8 cellular contexts compared by ENCODE assay signal in the genomic region with DNA sequence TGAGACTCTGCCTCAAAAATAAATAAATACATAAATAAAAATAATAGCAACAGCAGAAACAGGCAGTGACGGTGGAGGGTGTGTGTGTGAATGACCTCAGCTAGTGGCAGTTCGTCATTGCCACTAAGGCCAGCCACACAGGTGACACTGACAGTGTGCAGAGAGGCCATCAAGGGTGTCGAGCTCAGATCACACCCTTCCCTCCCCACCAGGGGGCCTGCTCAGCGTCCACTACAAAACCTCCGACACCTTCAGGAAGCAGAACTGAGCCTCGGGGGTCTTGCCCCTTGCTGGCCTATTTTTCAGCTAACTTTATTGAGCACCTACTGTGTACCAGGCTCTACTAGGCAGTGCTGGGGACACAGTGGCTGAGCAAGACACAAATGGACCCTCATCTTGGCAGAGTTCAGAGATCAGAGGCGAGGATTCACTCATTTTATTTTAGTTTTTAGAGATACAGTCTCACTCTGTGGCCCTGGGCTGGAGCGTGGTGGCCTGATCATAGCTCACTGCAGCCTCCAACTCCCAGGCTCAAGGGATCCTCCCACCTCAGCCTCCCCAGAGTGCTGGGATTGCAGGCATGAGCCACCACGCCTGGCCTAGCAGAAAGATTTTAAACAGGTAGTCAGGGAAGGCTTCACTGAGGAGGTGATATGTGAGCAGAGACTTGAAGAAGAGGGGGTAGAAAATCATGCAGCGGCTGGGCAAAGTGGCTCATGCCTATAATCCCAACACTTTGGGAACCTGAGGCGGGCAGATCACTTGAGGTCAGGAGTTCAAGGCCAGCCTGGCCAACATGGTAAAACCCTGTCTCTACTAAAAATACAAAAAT. TPM values are rescaled to one million over a fixed set of nuclear protein-coding genes. Genes with fewer than 3 reads are reported as not detected.
DNase-seq lines count a peak whose midpoint lies in the region; ATAC-seq, FAIRE-seq and TF ChIP-seq lines count a peak whose summit lies in the region.

No MANE protein-coding gene starts in this region.

- TF ChIP-seq CTCF in DOHH2 (IDR thresholded peaks at IDR 0.05; ENCODE audit: low read depth, low read length, poor library complexity, severe bottlenecking) (peak; percentile 66), KMS-11 (conservative IDR thresholded peaks at IDR 0.05; ENCODE audit: low read depth, low read length) (peak; percentile 35; the same call in 1 of the 2 replicates), GM12878 (IDR thresholded peaks at IDR 0.05 in 2 of 3, conservative IDR thresholded peaks at IDR 0.05 in 1 of 3; ENCODE audit: control insufficient read depth in 2 of 3, extremely low read depth in 1 of 3, insufficient read depth in 1 of 3, low read depth in 3 of 3, low read length in 3 of 3) (peak; percentile 38 to 73 (median 60)), mucosa of descending colon (IDR thresholded peaks at IDR 0.05) (no peak), prostate gland (IDR thresholded peaks at IDR 0.05) (peak in 2 of 4 experiments; percentile 5 to 9)

- H3K79me2 ChIP-seq in DOHH2 (ENCODE audit: control insufficient read depth, low read length), result no peaks in the 10 kb centered on the region
- no peaks in the 10 kb centered on the region for H3K79me2 ChIP-seq in KMS-11 (ENCODE audit: insufficient read depth, low read depth)
- H3K79me2 ChIP-seq in GM12878 (ENCODE audit: control insufficient read depth, insufficient read depth, low read length), result no peaks in the 10 kb centered on the region

- TF ChIP-seq POLR2A in GM12878 (IDR thresholded peaks at IDR 0.05; ENCODE audit: low read depth, low read length) (no peak), prostate gland (IDR thresholded peaks at IDR 0.05) (no peak)

- TF ChIP-seq EP300 in GM12878 (IDR thresholded peaks at IDR 0.05; ENCODE audit: borderline replicate concordance in 1 of 2, control insufficient read depth in 1 of 2, low read depth in 2 of 2, low read length in 2 of 2), result no peak

- H3K9me3 ChIP-seq in DOHH2 (ENCODE audit: control insufficient read depth, insufficient read depth, low read length) (no peaks in the 10 kb centered on the region), GM12878 (replicated peaks; ENCODE audit: control insufficient read depth, insufficient read depth, low read length) (no peaks in the 10 kb centered on the region), mucosa of descending colon (no peaks in the 10 kb centered on the region), prostate gland (no peaks in the 10 kb centered on the region)

- peaks cover 35% of the 10 kb centered on the region for H3K27me3 ChIP-seq in DOHH2 (ENCODE audit: control insufficient read depth, low read length)
- peaks cover 79% of the 10 kb centered on the region for H3K27me3 ChIP-seq in KMS-11 (ENCODE audit: insufficient read depth, low read depth)
- H3K27me3 ChIP-seq in GM12878 (replicated peaks in 1 of 2; ENCODE audit: control insufficient read depth in 2 of 2, insufficient read depth in 2 of 2, low read length in 1 of 2), result peaks cover 2 to 4% of the 10 kb centered on the region in 2 experiments; a peak in 3 of 4 replicates
- H3K27me3 ChIP-seq in prostate gland (replicated peaks; ENCODE audit: insufficient read depth), result peaks cover 1% of the 10 kb centered on the region

- WGBS in GM12878 (ENCODE audit: insufficient coverage, insufficient replicate concordance, low lambda C conversion rate, missing lambda C conversion rate), result 19% methylated on average over 11 of the region's 11 CpGs
- WGBS in prostate gland, result 71% methylated on average over 11 of the region's 11 CpGs

- no peaks in the 10 kb centered on the region for H4K20me1 ChIP-seq in DOHH2 (ENCODE audit: control insufficient read depth, insufficient read depth, low read depth, low read length)
- H4K20me1 ChIP-seq in KMS-11 (ENCODE audit: insufficient read depth), result no peaks in the 10 kb centered on the region
- H4K20me1 ChIP-seq in GM12878 (ENCODE audit: control insufficient read depth, insufficient read depth), result no peaks in the 10 kb centered on the region

- ATAC-seq in GM12878 (peak; percentile 93), mucosa of descending colon (peak; percentile 50), HG03039 (IDR thresholded peaks at IDR 0.05; ENCODE audit: unreplicated experiment) (no peak), HG02938 (IDR thresholded peaks at IDR 0.05; ENCODE audit: unreplicated experiment) (no peak)

- FAIRE-seq in GM12878 (lab: Jason Lieb, UNC), result peak; percentile 65

- H2AFZ ChIP-seq in KMS-11 (ENCODE audit: low read depth) (no peak overlapping the region), GM12878 (ENCODE audit: control insufficient read depth, low read depth, low read length) (no peak overlapping the region)

- DNase-seq in GM12878 (ENCODE audit: low read depth, low spot score), result no peak
- DNase-seq in mucosa of descending colon, result peak in 1 of 3 donors; percentile 21
- DNase-seq in hippocampal formation (lab: John Stamatoyannopoulos, UW), result no peak
- no peak for DNase-seq in prostate gland (ENCODE audit: low spot score)

- H3K36me3 ChIP-seq in DOHH2 (ENCODE audit: control insufficient read depth, low read length), result no peaks in the 10 kb centered on the region
- H3K36me3 ChIP-seq in KMS-11 (ENCODE audit: insufficient read depth), result no peaks in the 10 kb centered on the region
- H3K36me3 ChIP-seq in GM12878 (ENCODE audit: control insufficient read depth in 2 of 2, insufficient read depth in 2 of 2, low read length in 1 of 2), result no peaks in the 10 kb centered on the region
- H3K36me3 ChIP-seq in mucosa of descending colon (ENCODE audit: low read depth), result no peaks in the 10 kb centered on the region
- H3K36me3 ChIP-seq in prostate gland, result no peaks in the 10 kb centered on the region

- in situ Hi-C loops in GM12878 (cut with MboI), result no loop called here

- CTCF ChIA-PET in GM12878 (lab: Yijun Ruan, JAX), result interaction anchor here (1.4 to 2.1 kb wide), 5 partner anchors 13 to 201 kb away, joined by 5 to 18 read pairs (median 9); partner anchors contain the start of gene FEM1A

- RAD21 ChIA-PET in GM12878 (lab: Charles Lee; ENCODE audit: unreplicated experiment), result interaction anchor here (0.7 to 1.8 kb wide), 3 partner anchors 36 to 46 kb away, joined by 3 to 9 read pairs (median 3); no protein-coding TSS in a partner anchor

- H3K9ac ChIP-seq in KMS-11 (no peak overlapping the region), GM12878 (ENCODE audit: control insufficient read depth, insufficient read depth, low read length) (no peak overlapping the region)

- H3K4me3 ChIP-seq in DOHH2 (ENCODE audit: low read length) (no peak overlapping the region), KMS-11 (IDR thresholded peaks at IDR 0.05; ENCODE audit: insufficient read depth, low read depth, low read length) (no peak overlapping the region), GM12878 (no peak overlapping the region), mucosa of descending colon (no peak overlapping the region), prostate gland (no peak overlapping the region)

- BruUV-seq in GM12878 (replicated peaks; lab: Mats Ljungman, UMichigan), result no TSS peak

- no peak overlapping the region for H3K4me2 ChIP-seq in DOHH2 (ENCODE audit: low read length)
- no peak overlapping the region for H3K4me2 ChIP-seq in KMS-11
- H3K4me2 ChIP-seq in GM12878 (ENCODE audit: control insufficient read depth, insufficient read depth), result no peak overlapping the region

- TF ChIP-seq RAD21 in GM12878 (IDR thresholded peaks at IDR 0.05; ENCODE audit: insufficient read depth, low read depth, low read length), result 0 out of 2 replicates have a peak, but pooled peaks have one; percentile 26

- H3F3A ChIP-seq in DOHH2 (ENCODE audit: control insufficient read depth, insufficient read depth), result 0 out of 2 replicates have a peak, but pooled peaks cover 3% of the 10 kb centered on the region

- intact Hi-C loops in GM12878 (cut with micrococcal nuclease; ENCODE audit: unreplicated experiment) (loop anchor here (1.0 kb wide), 1 partner anchor 47 kb away; no protein-coding TSS in a partner anchor), mucosa of descending colon (cut with DNase I, micrococcal nuclease) (no loop called here), prostate gland (cut with DNase I) (no loop called here)

- SMC1A ChIA-PET in GM12878 (lab: Charles Lee; ENCODE audit: uncharacterized antibody, unreplicated experiment), result interaction anchor here (0.9 to 1.5 kb wide), 5 partner anchors 11 to 49 kb away, joined by 3 to 6 read pairs (median 3); no protein-coding TSS in a partner anchor

- H3K27ac ChIP-seq in DOHH2 (ENCODE audit: low read depth, low read length) (no peak overlapping the region), KMS-11 (no peak overlapping the region), GM12878 (ENCODE audit: control insufficient read depth, insufficient read depth) (no peak overlapping the region), prostate gland (no peak overlapping the region)

- H3K4me1 ChIP-seq in DOHH2 (ENCODE audit: control insufficient read depth, low read length), result no peaks in the 10 kb centered on the region
- H3K4me1 ChIP-seq in KMS-11 (ENCODE audit: low read depth, poor library complexity, severe bottlenecking), result no peaks in the 10 kb centered on the region
- no peaks in the 10 kb centered on the region for H3K4me1 ChIP-seq in GM12878 (ENCODE audit: control insufficient read depth, insufficient read depth, low read length)
- peaks cover 1% of the 10 kb centered on the region for H3K4me1 ChIP-seq in mucosa of descending colon (ENCODE audit: low read depth)
- no peaks in the 10 kb centered on the region for H3K4me1 ChIP-seq in prostate gland (replicated peaks)

- POLR2A ChIA-PET in GM12878 (lab: Charles Lee), result interaction anchor here (0.5 kb wide), 1 partner anchor 1901 kb away, joined by 3 read pairs; no protein-coding TSS in a partner anchor

- H3K9me2 ChIP-seq in DOHH2 (replicated peaks; ENCODE audit: control insufficient read depth, low read length), result no peaks in the 10 kb centered on the region

RNA-seq across cellular contexts. Expression of gene SEMA6B, which starts 30.3 kb away (rescaled TPM):
- total RNA-seq in GM12878 (2013; cell fraction: nucleolus; rRNA removed), result not detected in 2 replicates
- total RNA-seq in GM12878 (2014; rRNA removed), result not detected in 2 replicates
- not detected in 2 replicates for total RNA-seq in GM12878 (2014; rRNA removed; fragmentation: Illumina TruSeq; extraction: Trizol)
- total RNA-seq in GM12878 (2021), result 0.08 and 0.13 TPM in 2 replicates
- polyA plus RNA-seq in GM12878 (2011; ENCODE audit: low read depth), result not detected
- polyA plus RNA-seq in GM12878 (2011; rRNA removed), result not detected in 2 replicates
- polyA plus RNA-seq in GM12878 (2011; cell fraction: cytosol; rRNA removed), result 0.03 and 0.10 TPM in 2 replicates
- 0.04 and 0.12 TPM in 2 replicates for polyA plus RNA-seq in GM12878 (2011; cell fraction: nucleus; rRNA removed)
- 0.06 TPM in 1 of 2 replicates, not detected in the other for polyA plus RNA-seq in GM12878 (2012)
- not detected in 2 replicates for polyA plus RNA-seq in GM12878 (2014; fragmentation: Illumina TruSeq; extraction: Trizol)
- polyA plus RNA-seq in GM12878 (2014; fragmentation: Nextera tagmentation; extraction: Ambion mirVana), result not detected
- not detected in 2 replicates for polyA plus RNA-seq in GM12878 (2014; rRNA removed)
- not detected for polyA plus RNA-seq in GM12878 (2016; fragmentation: Nextera tagmentation; extraction: Ambion mirVana)
- not detected in 2 replicates for polyA minus RNA-seq in GM12878 (2011; rRNA and poly(A)+ RNA removed)
- not detected in 2 replicates for polyA minus RNA-seq in GM12878 (2011; cell fraction: cytosol; rRNA and poly(A)+ RNA removed)
- not detected in 2 replicates for polyA minus RNA-seq in GM12878 (2011; cell fraction: nucleus; rRNA and poly(A)+ RNA removed)
- 1 to 10 TPM; 2.5 to 8.4 (median 5.9) TPM for total RNA-seq in mucosa of descending colon
- 1 to 10 TPM; 4.3 to 7.8 TPM for total RNA-seq in prostate gland

RNA-seq across cellular contexts. Expression of gene TNFAIP8L1, which starts 49.5 kb away (rescaled TPM):
- total RNA-seq in GM12878 (2013; cell fraction: nucleolus; rRNA removed), result 17.9 and 19.3 TPM in 2 replicates
- 5.0 TPM in 2 replicates for total RNA-seq in GM12878 (2014; rRNA removed)
- 8.3 and 8.7 TPM in 2 replicates for total RNA-seq in GM12878 (2014; rRNA removed; fragmentation: Illumina TruSeq; extraction: Trizol)
- total RNA-seq in GM12878 (2021), result 12.7 and 14.3 TPM in 2 replicates
- polyA plus RNA-seq in GM12878 (2011; ENCODE audit: low read depth), result 4.5 TPM
- 7.6 and 9.0 TPM in 2 replicates for polyA plus RNA-seq in GM12878 (2011; rRNA removed)
- polyA plus RNA-seq in GM12878 (2011; cell fraction: cytosol; rRNA removed), result 14.0 and 14.6 TPM in 2 replicates
- polyA plus RNA-seq in GM12878 (2011; cell fraction: nucleus; rRNA removed), result 4.2 and 6.9 TPM in 2 replicates
- polyA plus RNA-seq in GM12878 (2012), result 7.7 and 9.0 TPM in 2 replicates
- 4.6 and 8.6 TPM in 2 replicates for polyA plus RNA-seq in GM12878 (2014; fragmentation: Illumina TruSeq; extraction: Trizol)
- polyA plus RNA-seq in GM12878 (2014; fragmentation: Nextera tagmentation; extraction: Ambion mirVana), result 1 to 10 TPM in 1 of 2 experiments, under 1 TPM in 1; 0.93 to 2.4 TPM
- polyA plus RNA-seq in GM12878 (2014; rRNA removed), result 12.4 and 13.1 TPM in 2 replicates
- 1 to 10 TPM; 8.3 to 9.2 TPM for polyA plus RNA-seq in GM12878 (2016; fragmentation: Nextera tagmentation; extraction: Ambion mirVana)
- polyA minus RNA-seq in GM12878 (2011; rRNA and poly(A)+ RNA removed), result 6.7 and 13.4 TPM in 2 replicates
- polyA minus RNA-seq in GM12878 (2011; cell fraction: cytosol; rRNA and poly(A)+ RNA removed), result 5.9 and 6.3 TPM in 2 replicates
- 4.1 and 6.6 TPM in 2 replicates for polyA minus RNA-seq in GM12878 (2011; cell fraction: nucleus; rRNA and poly(A)+ RNA removed)
- total RNA-seq in mucosa of descending colon, result 10 to 100 TPM in 2 of 3 donors, 1 to 10 TPM in 1; 5.1 to 47.6 (median 10.7) TPM
- 1 to 10 TPM; 4.0 to 6.2 TPM for total RNA-seq in prostate gland

RNA-seq across cellular contexts. Expression of gene LRG1, which starts 50.0 kb away (rescaled TPM):
- total RNA-seq in GM12878 (2013; cell fraction: nucleolus; rRNA removed), result 0.69 and 1.4 TPM in 2 replicates
- total RNA-seq in GM12878 (2014; rRNA removed) (0.44 and 0.62 TPM in 2 replicates), GM12878 (2014; rRNA removed; fragmentation: Illumina TruSeq; extraction: Trizol) (0.51 and 0.63 TPM in 2 replicates), GM12878 (2021) (1.1 and 1.2 TPM in 2 replicates), mucosa of descending colon (10 to 100 TPM in 2 of 3 donors, 1 to 10 TPM in 1; 7.9 to 25.0 (median 22.8) TPM), prostate gland (1 to 10 TPM; 2.5 to 3.6 TPM)
- polyA plus RNA-seq in GM12878 (2011; ENCODE audit: low read depth), result 0.31 TPM
- polyA plus RNA-seq in GM12878 (2011; rRNA removed) (2.5 and 4.7 TPM in 2 replicates), GM12878 (2014; fragmentation: Illumina TruSeq; extraction: Trizol) (0.13 and 0.53 TPM in 2 replicates), GM12878 (2014; fragmentation: Nextera tagmentation; extraction: Ambion mirVana) (under 1 TPM; 0.29 to 0.31 TPM), GM12878 (2014; rRNA removed) (1.0 and 1.6 TPM in 2 replicates), GM12878 (2016; fragmentation: Nextera tagmentation; extraction: Ambion mirVana) (under 1 TPM; 0.43 TPM)
- polyA plus RNA-seq in GM12878 (2011; cell fraction: cytosol; rRNA removed), result 6.4 and 7.8 TPM in 2 replicates
- 1.4 and 1.6 TPM in 2 replicates for polyA plus RNA-seq in GM12878 (2011; cell fraction: nucleus; rRNA removed)
- 0.89 and 0.93 TPM in 2 replicates for polyA plus RNA-seq in GM12878 (2012)
- polyA minus RNA-seq in GM12878 (2011; rRNA and poly(A)+ RNA removed), result 1.8 and 4.3 TPM in 2 replicates
- polyA minus RNA-seq in GM12878 (2011; cell fraction: cytosol; rRNA and poly(A)+ RNA removed), result 1.5 and 1.7 TPM in 2 replicates
- polyA minus RNA-seq in GM12878 (2011; cell fraction: nucleus; rRNA and poly(A)+ RNA removed), result 0.85 and 1.1 TPM in 2 replicates

RNA-seq across cellular contexts. Expression of gene PLIN5, which starts 54.8 kb away (rescaled TPM):
- total RNA-seq in GM12878 (2013; cell fraction: nucleolus; rRNA removed), result 0.39 and 0.79 TPM in 2 replicates
- not detected in 2 replicates for total RNA-seq in GM12878 (2014; rRNA removed)
- total RNA-seq in GM12878 (2014; rRNA removed; fragmentation: Illumina TruSeq; extraction: Trizol), result not detected in 2 replicates
- 0.11 and 0.15 TPM in 2 replicates for total RNA-seq in GM12878 (2021)
- not detected for polyA plus RNA-seq in GM12878 (2011; ENCODE audit: low read depth)
- 0.20 and 0.33 TPM in 2 replicates for polyA plus RNA-seq in GM12878 (2011; rRNA removed)
- 0.21 and 0.28 TPM in 2 replicates for polyA plus RNA-seq in GM12878 (2011; cell fraction: cytosol; rRNA removed)
- 0.58 and 0.69 TPM in 2 replicates for polyA plus RNA-seq in GM12878 (2011; cell fraction: nucleus; rRNA removed)
- 0.14 and 0.26 TPM in 2 replicates for polyA plus RNA-seq in GM12878 (2012)
- not detected in 2 replicates for polyA plus RNA-seq in GM12878 (2014; fragmentation: Illumina TruSeq; extraction: Trizol)
- polyA plus RNA-seq in GM12878 (2014; fragmentation: Nextera tagmentation; extraction: Ambion mirVana), result not detected
- polyA plus RNA-seq in GM12878 (2014; rRNA removed), result not detected in 2 replicates
- polyA plus RNA-seq in GM12878 (2016; fragmentation: Nextera tagmentation; extraction: Ambion mirVana), result not detected
- polyA minus RNA-seq in GM12878 (2011; rRNA and poly(A)+ RNA removed), result 0.36 TPM in 1 of 2 replicates, not detected in the other
- not detected in 2 replicates for polyA minus RNA-seq in GM12878 (2011; cell fraction: cytosol; rRNA and poly(A)+ RNA removed)
- polyA minus RNA-seq in GM12878 (2011; cell fraction: nucleus; rRNA and poly(A)+ RNA removed), result 0.36 TPM in 1 of 2 replicates, not detected in the other
- total RNA-seq in mucosa of descending colon, result 1 to 10 TPM; 3.2 to 6.7 (median 4.5) TPM
- 10 to 100 TPM; 23.2 to 26.8 TPM for total RNA-seq in prostate gland

Comparison
In these comparisons a context has a peak if more than half of its experiments do, and no peak if none do; other contexts are left out.
1. ATAC-seq: peak in GM12878 (single experiment) and mucosa of descending colon (single experiment); none in HG03039 (single experiment) and HG02938 (single experiment).